Comparison of ENCODE assay signal across 1 cellular context in the genomic region with DNA sequence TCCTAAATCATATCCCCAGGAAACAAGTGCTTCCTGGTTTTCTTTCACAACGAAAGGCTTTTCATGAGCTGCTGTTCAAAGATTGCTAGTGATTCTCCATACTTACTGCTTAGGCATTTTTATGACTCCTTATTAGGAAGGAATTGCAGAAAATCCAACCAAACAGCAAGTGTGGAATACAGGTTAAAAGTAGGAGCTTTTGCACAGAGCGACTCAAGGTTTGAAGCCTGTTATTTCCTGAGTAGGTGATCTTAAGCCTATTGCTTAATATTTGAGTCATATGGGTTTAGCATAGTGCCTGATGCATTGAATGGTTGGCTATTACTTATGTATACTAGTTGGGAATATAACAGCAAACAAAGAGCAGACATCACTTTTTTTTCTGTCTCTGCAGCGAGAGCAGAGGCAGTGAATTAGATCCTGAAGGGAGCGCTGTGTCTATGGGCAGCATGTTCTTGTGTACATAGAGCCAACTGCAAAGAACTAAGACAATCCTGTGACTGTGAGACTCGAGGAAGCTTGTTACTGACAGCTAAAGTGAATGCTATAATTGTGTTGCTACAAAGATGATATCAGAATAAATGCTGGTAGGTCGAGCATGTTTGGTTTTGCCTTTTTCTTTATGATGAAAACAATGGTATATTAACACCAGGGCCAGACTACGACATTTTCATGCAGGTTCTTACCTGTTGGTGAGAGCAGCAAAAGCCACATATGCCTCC.
A peak's percentile ranks its signal among the peaks of the same experiment; 100 is the strongest.
TF ChIP-seq lines count a peak whose summit lies in the region.

No MANE protein-coding gene starts in this region.

TF ChIP-seq in HepG2, 621 proteins besides CTCF, POLR2A, EP300 and RAD21 (continued from another document and continues in another):
- TF ChIP-seq, protein P1, sequence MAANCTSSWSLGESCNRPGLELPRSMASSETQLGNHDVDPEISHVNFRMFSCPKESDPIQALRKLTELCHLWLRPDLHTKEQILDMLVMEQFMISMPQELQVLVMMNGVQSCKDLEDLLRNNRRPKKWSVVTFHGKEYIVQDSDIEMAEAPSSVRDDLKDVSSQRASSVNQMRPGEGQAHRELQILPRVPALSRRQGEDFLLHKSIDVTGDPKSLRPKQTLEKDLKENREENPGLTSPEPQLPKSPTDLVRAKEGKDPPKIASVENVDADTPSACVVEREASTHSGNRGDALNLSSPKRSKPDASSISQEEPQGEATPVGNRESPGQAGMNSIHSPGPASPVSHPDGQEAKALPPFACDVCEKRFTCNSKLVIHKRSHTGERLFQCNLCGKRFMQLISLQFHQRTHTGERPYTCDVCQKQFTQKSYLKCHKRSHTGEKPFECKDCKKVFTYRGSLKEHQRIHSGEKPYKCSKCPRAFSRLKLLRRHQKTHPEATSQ (CRISPR knock-in tag; IDR thresholded peaks at IDR 0.05; ENCODE audit: borderline replicate concordance) = no peak
- no peak for TF ChIP-seq TCF7 (IDR thresholded peaks at IDR 0.05; ENCODE audit: low read depth)
- no peak for TF ChIP-seq IKZF1 (IDR thresholded peaks at IDR 0.05)
- TF ChIP-seq ESRRA (CRISPR knock-in tag; IDR thresholded peaks at IDR 0.05; ENCODE audit: low read depth) = no peak
- no peak for TF ChIP-seq ZKSCAN5 (CRISPR knock-in tag; IDR thresholded peaks at IDR 0.05)
- no peak for TF ChIP-seq REXO4 (CRISPR knock-in tag; IDR thresholded peaks at IDR 0.05; ENCODE audit: borderline replicate concordance)
- TF ChIP-seq, protein P2, sequence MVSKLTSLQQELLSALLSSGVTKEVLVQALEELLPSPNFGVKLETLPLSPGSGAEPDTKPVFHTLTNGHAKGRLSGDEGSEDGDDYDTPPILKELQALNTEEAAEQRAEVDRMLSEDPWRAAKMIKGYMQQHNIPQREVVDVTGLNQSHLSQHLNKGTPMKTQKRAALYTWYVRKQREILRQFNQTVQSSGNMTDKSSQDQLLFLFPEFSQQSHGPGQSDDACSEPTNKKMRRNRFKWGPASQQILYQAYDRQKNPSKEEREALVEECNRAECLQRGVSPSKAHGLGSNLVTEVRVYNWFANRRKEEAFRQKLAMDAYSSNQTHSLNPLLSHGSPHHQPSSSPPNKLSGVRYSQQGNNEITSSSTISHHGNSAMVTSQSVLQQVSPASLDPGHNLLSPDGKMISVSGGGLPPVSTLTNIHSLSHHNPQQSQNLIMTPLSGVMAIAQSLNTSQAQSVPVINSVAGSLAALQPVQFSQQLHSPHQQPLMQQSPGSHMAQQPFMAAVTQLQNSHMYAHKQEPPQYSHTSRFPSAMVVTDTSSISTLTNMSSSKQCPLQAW (CRISPR knock-in tag; IDR thresholded peaks at IDR 0.05) = no peak
- no peak for TF ChIP-seq ZFP90 (CRISPR knock-in tag; IDR thresholded peaks at IDR 0.05; ENCODE audit: borderline replicate concordance)
- TF ChIP-seq ZNF569 (CRISPR knock-in tag; IDR thresholded peaks at IDR 0.05; ENCODE audit: borderline replicate concordance) = no peak
- TF ChIP-seq ZFAT (CRISPR knock-in tag; conservative IDR thresholded peaks at IDR 0.05) = no peak
- peak; percentile 15; the same call in 1 of the 2 replicates for TF ChIP-seq STAG1 (CRISPR knock-in tag; IDR thresholded peaks at IDR 0.05)
- peak; percentile 49; the same call in 1 of the 2 replicates for TF ChIP-seq MED1 (CRISPR knock-in tag; IDR thresholded peaks at IDR 0.05)
- TF ChIP-seq NR2F2 (IDR thresholded peaks at IDR 0.05; ENCODE audit: borderline replicate concordance, low read depth) = no peak
- TF ChIP-seq MAF1 (CRISPR knock-in tag; IDR thresholded peaks at IDR 0.05; ENCODE audit: borderline replicate concordance) = no peak
- TF ChIP-seq, protein P3, sequence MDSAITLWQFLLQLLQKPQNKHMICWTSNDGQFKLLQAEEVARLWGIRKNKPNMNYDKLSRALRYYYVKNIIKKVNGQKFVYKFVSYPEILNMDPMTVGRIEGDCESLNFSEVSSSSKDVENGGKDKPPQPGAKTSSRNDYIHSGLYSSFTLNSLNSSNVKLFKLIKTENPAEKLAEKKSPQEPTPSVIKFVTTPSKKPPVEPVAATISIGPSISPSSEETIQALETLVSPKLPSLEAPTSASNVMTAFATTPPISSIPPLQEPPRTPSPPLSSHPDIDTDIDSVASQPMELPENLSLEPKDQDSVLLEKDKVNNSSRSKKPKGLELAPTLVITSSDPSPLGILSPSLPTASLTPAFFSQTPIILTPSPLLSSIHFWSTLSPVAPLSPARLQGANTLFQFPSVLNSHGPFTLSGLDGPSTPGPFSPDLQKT (CRISPR knock-in tag; IDR thresholded peaks at IDR 0.05; ENCODE audit: borderline replicate concordance) = no peak
- no peak for TF ChIP-seq ZNF225 (CRISPR knock-in tag; IDR thresholded peaks at IDR 0.05)
- no peak for TF ChIP-seq ZSCAN22 (CRISPR knock-in tag; IDR thresholded peaks at IDR 0.05)
- no peak for TF ChIP-seq ZBTB8A (CRISPR knock-in tag; IDR thresholded peaks at IDR 0.05; ENCODE audit: borderline replicate concordance, low read depth)
- TF ChIP-seq TAF15 (IDR thresholded peaks at IDR 0.05; ENCODE audit: low read depth, low read length, poor library complexity, severe bottlenecking) = no peak
- peak; percentile 46 for TF ChIP-seq SAP130 (CRISPR knock-in tag; IDR thresholded peaks at IDR 0.05; ENCODE audit: low read depth)
- TF ChIP-seq ZNF121 (CRISPR knock-in tag; IDR thresholded peaks at IDR 0.05) = no peak
- TF ChIP-seq MTA1 (CRISPR knock-in tag; IDR thresholded peaks at IDR 0.05; ENCODE audit: borderline replicate concordance) = no peak
- TF ChIP-seq BRD4 (CRISPR knock-in tag; IDR thresholded peaks at IDR 0.05) = no peak
- TF ChIP-seq TGIF2 (CRISPR knock-in tag; IDR thresholded peaks at IDR 0.05) = 0 out of 2 replicates have a peak, but pooled peaks have one; percentile 55
- no peak for TF ChIP-seq ZNF138 (CRISPR knock-in tag; IDR thresholded peaks at IDR 0.05; ENCODE audit: low read depth)
- no peak for TF ChIP-seq ARID2 (CRISPR knock-in tag; IDR thresholded peaks at IDR 0.05; ENCODE audit: borderline replicate concordance)
- TF ChIP-seq KDM1A (CRISPR knock-in tag; IDR thresholded peaks at IDR 0.05) = no peak
- TF ChIP-seq ZMYM4 (CRISPR knock-in tag; IDR thresholded peaks at IDR 0.05) = peak; percentile 51; the same call in 1 of the 2 replicates
- TF ChIP-seq ZNF589 (CRISPR knock-in tag; conservative IDR thresholded peaks at IDR 0.05) = no peak
- no peak for TF ChIP-seq ZNF747 (CRISPR knock-in tag; IDR thresholded peaks at IDR 0.05; ENCODE audit: borderline replicate concordance)
- no peak for TF ChIP-seq ZNF329 (CRISPR knock-in tag; IDR thresholded peaks at IDR 0.05; ENCODE audit: low read depth)
- no peak for TF ChIP-seq SOX13 (IDR thresholded peaks at IDR 0.05)
- TF ChIP-seq SOX13 (CRISPR knock-in tag; conservative IDR thresholded peaks at IDR 0.05 in 1 of 2, IDR thresholded peaks at IDR 0.05 in 1 of 2) = 0 out of 4 replicates have a peak, but pooled peaks of 1 of the 2 experiments have one; percentile 46
- TF ChIP-seq, protein P4, sequence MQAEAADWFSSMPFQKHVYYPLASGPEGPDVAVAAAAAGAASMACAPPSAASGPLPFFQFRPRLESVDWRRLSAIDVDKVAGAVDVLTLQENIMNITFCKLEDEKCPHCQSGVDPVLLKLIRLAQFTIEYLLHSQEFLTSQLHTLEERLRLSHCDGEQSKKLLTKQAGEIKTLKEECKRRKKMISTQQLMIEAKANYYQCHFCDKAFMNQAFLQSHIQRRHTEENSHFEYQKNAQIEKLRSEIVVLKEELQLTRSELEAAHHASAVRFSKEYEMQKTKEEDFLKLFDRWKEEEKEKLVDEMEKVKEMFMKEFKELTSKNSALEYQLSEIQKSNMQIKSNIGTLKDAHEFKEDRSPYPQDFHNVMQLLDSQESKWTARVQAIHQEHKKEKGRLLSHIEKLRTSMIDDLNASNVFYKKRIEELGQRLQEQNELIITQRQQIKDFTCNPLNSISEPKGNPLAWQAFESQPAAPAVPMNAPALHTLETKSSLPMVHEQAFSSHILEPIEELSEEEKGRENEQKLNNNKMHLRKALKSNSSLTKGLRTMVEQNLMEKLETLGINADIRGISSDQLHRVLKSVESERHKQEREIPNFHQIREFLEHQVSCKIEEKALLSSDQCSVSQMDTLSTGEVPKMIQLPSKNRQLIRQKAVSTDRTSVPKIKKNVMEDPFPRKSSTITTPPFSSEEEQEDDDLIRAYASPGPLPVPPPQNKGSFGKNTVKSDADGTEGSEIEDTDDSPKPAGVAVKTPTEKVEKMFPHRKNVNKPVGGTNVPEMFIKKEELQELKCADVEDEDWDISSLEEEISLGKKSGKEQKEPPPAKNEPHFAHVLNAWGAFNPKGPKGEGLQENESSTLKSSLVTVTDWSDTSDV (CRISPR knock-in tag; IDR thresholded peaks at IDR 0.05) = no peak
- no peak for TF ChIP-seq ZNF282 (IDR thresholded peaks at IDR 0.05; ENCODE audit: partially characterized antibody)
- TF ChIP-seq CEBPB (IDR thresholded peaks at IDR 0.05; ENCODE audit: borderline replicate concordance, low read depth, low read length) = peak; percentile 67
- no peak for TF ChIP-seq ZSCAN25 (CRISPR knock-in tag; IDR thresholded peaks at IDR 0.05)
- TF ChIP-seq EEA1 (CRISPR knock-in tag; IDR thresholded peaks at IDR 0.05; ENCODE audit: borderline replicate concordance) = no peak
- TF ChIP-seq KDM5B (CRISPR knock-in tag; IDR thresholded peaks at IDR 0.05; ENCODE audit: borderline replicate concordance) = no peak
- TF ChIP-seq SNAPC2 (CRISPR knock-in tag; IDR thresholded peaks at IDR 0.05) = no peak
- no peak for TF ChIP-seq FOSL1 (CRISPR knock-in tag; IDR thresholded peaks at IDR 0.05; ENCODE audit: borderline replicate concordance)
- TF ChIP-seq JDP2 (CRISPR knock-in tag; IDR thresholded peaks at IDR 0.05; ENCODE audit: borderline replicate concordance) = no peak
- no peak for TF ChIP-seq ZNF616 (CRISPR knock-in tag; IDR thresholded peaks at IDR 0.05; ENCODE audit: low read depth)
- no peak for TF ChIP-seq CBX2 (IDR thresholded peaks at IDR 0.05; ENCODE audit: low read depth, low read length)
- no peak for TF ChIP-seq CBX2 (CRISPR knock-in tag; IDR thresholded peaks at IDR 0.05; ENCODE audit: low read depth)
- TF ChIP-seq ZFP36L2 (CRISPR knock-in tag; IDR thresholded peaks at IDR 0.05) = no peak
- TF ChIP-seq ZNF224 (CRISPR knock-in tag; IDR thresholded peaks at IDR 0.05) = no peak
- TF ChIP-seq DNMT1 (CRISPR knock-in tag; IDR thresholded peaks at IDR 0.05) = no peak
- 0 out of 2 replicates have a peak, but pooled peaks have one; percentile 20 for TF ChIP-seq ZNF878 (CRISPR knock-in tag; IDR thresholded peaks at IDR 0.05)
- no peak for TF ChIP-seq GABPB1 (CRISPR knock-in tag; IDR thresholded peaks at IDR 0.05)
- TF ChIP-seq, protein P5, sequence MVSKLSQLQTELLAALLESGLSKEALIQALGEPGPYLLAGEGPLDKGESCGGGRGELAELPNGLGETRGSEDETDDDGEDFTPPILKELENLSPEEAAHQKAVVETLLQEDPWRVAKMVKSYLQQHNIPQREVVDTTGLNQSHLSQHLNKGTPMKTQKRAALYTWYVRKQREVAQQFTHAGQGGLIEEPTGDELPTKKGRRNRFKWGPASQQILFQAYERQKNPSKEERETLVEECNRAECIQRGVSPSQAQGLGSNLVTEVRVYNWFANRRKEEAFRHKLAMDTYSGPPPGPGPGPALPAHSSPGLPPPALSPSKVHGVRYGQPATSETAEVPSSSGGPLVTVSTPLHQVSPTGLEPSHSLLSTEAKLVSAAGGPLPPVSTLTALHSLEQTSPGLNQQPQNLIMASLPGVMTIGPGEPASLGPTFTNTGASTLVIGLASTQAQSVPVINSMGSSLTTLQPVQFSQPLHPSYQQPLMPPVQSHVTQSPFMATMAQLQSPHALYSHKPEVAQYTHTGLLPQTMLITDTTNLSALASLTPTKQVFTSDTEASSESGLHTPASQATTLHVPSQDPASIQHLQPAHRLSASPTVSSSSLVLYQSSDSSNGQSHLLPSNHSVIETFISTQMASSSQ (IDR thresholded peaks at IDR 0.05; ENCODE audit: low read depth) = no peak
- TF ChIP-seq, protein P5 (CRISPR knock-in tag; IDR thresholded peaks at IDR 0.05; ENCODE audit: borderline replicate concordance) = no peak; the same call in 1 of the 2 replicates
- TF ChIP-seq ZNF788 (CRISPR knock-in tag; IDR thresholded peaks at IDR 0.05; ENCODE audit: borderline replicate concordance) = no peak
- no peak for TF ChIP-seq TMF1 (CRISPR knock-in tag; IDR thresholded peaks at IDR 0.05; ENCODE audit: low read depth)
- no peak for TF ChIP-seq ZNF761 (CRISPR knock-in tag; conservative IDR thresholded peaks at IDR 0.05)
- no peak for TF ChIP-seq TOPORS (CRISPR knock-in tag; IDR thresholded peaks at IDR 0.05)
- TF ChIP-seq POLR2G (IDR thresholded peaks at IDR 0.05; ENCODE audit: low read depth, low read length) = peak; percentile 74
- TF ChIP-seq, protein P6, sequence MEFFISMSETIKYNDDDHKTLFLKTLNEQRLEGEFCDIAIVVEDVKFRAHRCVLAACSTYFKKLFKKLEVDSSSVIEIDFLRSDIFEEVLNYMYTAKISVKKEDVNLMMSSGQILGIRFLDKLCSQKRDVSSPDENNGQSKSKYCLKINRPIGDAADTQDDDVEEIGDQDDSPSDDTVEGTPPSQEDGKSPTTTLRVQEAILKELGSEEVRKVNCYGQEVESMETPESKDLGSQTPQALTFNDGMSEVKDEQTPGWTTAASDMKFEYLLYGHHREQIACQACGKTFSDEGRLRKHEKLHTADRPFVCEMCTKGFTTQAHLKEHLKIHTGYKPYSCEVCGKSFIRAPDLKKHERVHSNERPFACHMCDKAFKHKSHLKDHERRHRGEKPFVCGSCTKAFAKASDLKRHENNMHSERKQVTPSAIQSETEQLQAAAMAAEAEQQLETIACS (CRISPR knock-in tag; IDR thresholded peaks at IDR 0.05) = no peak
